In the genomic region with DNA sequence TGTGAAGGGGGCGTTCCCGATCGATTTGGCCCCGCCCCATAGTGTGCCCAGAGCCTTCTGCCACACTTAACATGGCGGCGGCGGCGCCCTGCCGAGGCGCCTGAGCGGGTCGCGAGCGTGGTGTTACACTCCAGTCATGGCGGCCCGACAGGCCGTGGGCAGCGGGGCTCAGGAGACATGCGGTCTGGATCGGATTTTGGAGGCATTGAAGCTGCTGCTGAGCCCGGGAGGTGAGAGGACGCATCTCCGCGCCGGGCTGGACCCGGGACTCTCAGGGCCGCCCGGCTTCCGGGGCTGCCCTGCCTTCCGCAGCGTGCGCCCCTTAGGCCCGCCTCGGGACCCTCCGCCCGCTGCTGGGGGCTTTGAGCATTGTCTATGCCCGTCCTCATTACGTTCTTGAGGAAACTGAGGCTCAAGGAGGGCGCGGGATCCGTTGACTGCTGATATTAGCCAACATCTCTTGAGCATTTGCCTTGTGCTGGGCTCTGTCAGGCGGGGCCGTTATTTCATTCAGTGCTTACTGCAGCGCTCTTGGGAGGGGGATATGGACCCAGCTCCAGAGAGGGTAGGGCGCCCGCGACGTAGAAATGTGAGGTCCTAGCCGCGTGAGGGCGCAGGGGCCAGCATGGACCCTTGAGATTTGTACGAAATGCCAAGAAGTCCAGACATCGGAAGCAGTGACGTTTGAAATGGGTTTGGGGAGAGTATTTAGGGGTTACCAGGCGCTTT, we compare ENCODE assay signal across 8 cellular contexts. TPM values are rescaled to one million over a fixed set of nuclear protein-coding genes. Genes with fewer than 3 reads are reported as not detected.
DNase-seq lines count a peak whose midpoint lies in the region; ATAC-seq and TF ChIP-seq lines count a peak whose summit lies in the region.

Gene TANGO6 (plus strand): TSS at position 50 of the 729 bp plus-strand sequence. CDS start 87 bp downstream, at position 137.

- no peaks in the 10 kb centered on the region for H3K9me3 ChIP-seq in AG04450 (ENCODE audit: control insufficient read depth, insufficient read depth, low read length)

- TF ChIP-seq CTCF in AG04450 (IDR thresholded peaks at IDR 0.05; ENCODE audit: low read depth, low read length), result peak; percentile 49
- TF ChIP-seq CTCF in WTC11 (IDR thresholded peaks at IDR 0.05), result no peak

- no peaks in the 10 kb centered on the region for H3K27me3 ChIP-seq in AG04450 (ENCODE audit: control insufficient read depth, insufficient read depth, low read length)

- DNase-seq in AG04450 (ENCODE audit: low read depth, low spot score) (no peak), NCI-H226 (peak; percentile 60), WTC11 (ENCODE audit: low spot score) (peak; percentile 86), caudate nucleus (lab: John Stamatoyannopoulos, UW) (peak in 60 of 61 donors; percentile 18 to 90 (median 76)), inferior parietal cortex (ENCODE audit: extremely low spot score) (peak; percentile 91)
- peak; percentile 94 for DNase-seq in stimulated activated CD4-positive, alpha-beta T cell treated with anti-CD3 and anti-CD28 coated beads, Interleukin-12 subunit alpha, Interleukin-12 subunit beta, amount 100 ng/mL, for 4 hours

- H3K27ac ChIP-seq in AG04450 (ENCODE audit: low read depth, low read length) (peak within 1 kb of the TSS; percentile 85), caudate nucleus (ENCODE audit: low read depth, low read length) (peak within 1 kb of the TSS; percentile 86)

- H3K9me3 Mint-ChIP-seq in WTC11, result no peaks in the 10 kb centered on the region

- H3K4me3 Mint-ChIP-seq in WTC11, result peak within 1 kb of the TSS; percentile 72

- H3K36me3 Mint-ChIP-seq in WTC11, result no peaks in the 10 kb centered on the region

- POLR2A ChIA-PET in AG04450 (lab: Yijun Ruan, JAX), result interaction anchor here (0.6 to 0.7 kb wide), 3 partner anchors 57 to 280 kb away, joined by 3 to 4 read pairs (median 4); no protein-coding TSS in a partner anchor
- POLR2A ChIA-PET in WTC11 (lab: Charles Lee), result interaction anchor here (0.5 kb wide), 1 partner anchor 108 kb away, joined by 3 read pairs; no protein-coding TSS in a partner anchor

- H3K4me1 Mint-ChIP-seq in WTC11, result peaks cover 11% of the 10 kb centered on the region

- peak within 1 kb of the TSS; percentile 89 for H3K4me3 ChIP-seq in AG04450 (ENCODE audit: low read depth, low read length)

- peak within 1 kb of the TSS; percentile 86; the same call in 1 of the 2 replicates for H3K27ac Mint-ChIP-seq in WTC11

- peak; percentile 61 for ATAC-seq in GM18870 (IDR thresholded peaks at IDR 0.05; ENCODE audit: unreplicated experiment)
- ATAC-seq in HG03139 (IDR thresholded peaks at IDR 0.05; ENCODE audit: unreplicated experiment), result peak; percentile 88
- peak; percentile 94 for ATAC-seq in WTC11

- CTCF ChIA-PET in AG04450 (lab: Charles Lee) (interaction anchor here (0.6 to 5.6 kb wide), 11 partner anchors 9 to 365 kb away, joined by 3 to 182 read pairs (median 4); partner anchors contain the start of gene HAS3), WTC11 (lab: Charles Lee) (interaction anchor here (0.6 to 1.7 kb wide), 13 partner anchors 10 to 580 kb away, joined by 3 to 9 read pairs (median 5); no protein-coding TSS in a partner anchor)

- no peaks in the 10 kb centered on the region for H3K27me3 Mint-ChIP-seq in WTC11 (ENCODE audit: low read depth)

TF ChIP-seq in WTC11, 78 proteins besides CTCF, POLR2A, EP300 and RAD21 (continues in another document):
- TF ChIP-seq MYBL2 (CRISPR knock-in tag; IDR thresholded peaks at IDR 0.05) (peak; percentile 78), GABPB1 (CRISPR knock-in tag; IDR thresholded peaks at IDR 0.05) (peak; percentile 68), TEAD1 (CRISPR knock-in tag; IDR thresholded peaks at IDR 0.05) (peak; percentile 47; the same call in 1 of the 2 replicates), NR3C1 (CRISPR knock-in tag; conservative IDR thresholded peaks at IDR 0.05; ENCODE audit: low read depth) (no peak), NFATC4 (CRISPR knock-in tag; IDR thresholded peaks at IDR 0.05) (no peak), FOXK1 (CRISPR knock-in tag; IDR thresholded peaks at IDR 0.05) (peak; percentile 72), ETV6 (CRISPR knock-in tag; IDR thresholded peaks at IDR 0.05) (peak; percentile 92), SMAD4 (CRISPR knock-in tag; IDR thresholded peaks at IDR 0.05) (no peak), SMAD3 (CRISPR knock-in tag; IDR thresholded peaks at IDR 0.05; ENCODE audit: borderline replicate concordance) (peak; percentile 47; the same call in 1 of the 2 replicates), KAT7 (CRISPR knock-in tag; IDR thresholded peaks at IDR 0.05; ENCODE audit: borderline replicate concordance) (0 out of 2 replicates have a peak, but pooled peaks have one; percentile 46), FOXP1 (CRISPR knock-in tag; IDR thresholded peaks at IDR 0.05; ENCODE audit: borderline replicate concordance) (peak; percentile 77; the same call in 1 of the 2 replicates), JUN (CRISPR knock-in tag; IDR thresholded peaks at IDR 0.05) (no peak), ZBTB43 (CRISPR knock-in tag; IDR thresholded peaks at IDR 0.05) (peak; percentile 86), ATF1 (CRISPR knock-in tag; IDR thresholded peaks at IDR 0.05) (0 out of 2 replicates have a peak, but pooled peaks have one; percentile 52), CREM (CRISPR knock-in tag; IDR thresholded peaks at IDR 0.05) (0 out of 2 replicates have a peak, but pooled peaks have one; percentile 23), MAX (CRISPR knock-in tag; IDR thresholded peaks at IDR 0.05) (peak; percentile 74), ZNF121 (CRISPR knock-in tag; IDR thresholded peaks at IDR 0.05) (no peak), HMGXB4 (CRISPR knock-in tag; IDR thresholded peaks at IDR 0.05) (peak; percentile 90)
- TF ChIP-seq, protein P1, sequence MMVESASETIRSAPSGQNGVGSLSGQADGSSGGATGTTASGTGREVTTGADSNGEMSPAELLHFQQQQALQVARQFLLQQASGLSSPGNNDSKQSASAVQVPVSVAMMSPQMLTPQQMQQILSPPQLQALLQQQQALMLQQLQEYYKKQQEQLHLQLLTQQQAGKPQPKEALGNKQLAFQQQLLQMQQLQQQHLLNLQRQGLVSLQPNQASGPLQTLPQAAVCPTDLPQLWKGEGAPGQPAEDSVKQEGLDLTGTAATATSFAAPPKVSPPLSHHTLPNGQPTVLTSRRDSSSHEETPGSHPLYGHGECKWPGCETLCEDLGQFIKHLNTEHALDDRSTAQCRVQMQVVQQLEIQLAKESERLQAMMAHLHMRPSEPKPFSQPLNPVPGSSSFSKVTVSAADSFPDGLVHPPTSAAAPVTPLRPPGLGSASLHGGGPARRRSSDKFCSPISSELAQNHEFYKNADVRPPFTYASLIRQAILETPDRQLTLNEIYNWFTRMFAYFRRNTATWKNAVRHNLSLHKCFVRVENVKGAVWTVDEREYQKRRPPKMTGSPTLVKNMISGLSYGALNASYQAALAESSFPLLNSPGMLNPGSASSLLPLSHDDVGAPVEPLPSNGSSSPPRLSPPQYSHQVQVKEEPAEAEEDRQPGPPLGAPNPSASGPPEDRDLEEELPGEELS (CRISPR knock-in tag; IDR thresholded peaks at IDR 0.05), result 0 out of 2 replicates have a peak, but pooled peaks have one; percentile 3
- TF ChIP-seq, protein P2, sequence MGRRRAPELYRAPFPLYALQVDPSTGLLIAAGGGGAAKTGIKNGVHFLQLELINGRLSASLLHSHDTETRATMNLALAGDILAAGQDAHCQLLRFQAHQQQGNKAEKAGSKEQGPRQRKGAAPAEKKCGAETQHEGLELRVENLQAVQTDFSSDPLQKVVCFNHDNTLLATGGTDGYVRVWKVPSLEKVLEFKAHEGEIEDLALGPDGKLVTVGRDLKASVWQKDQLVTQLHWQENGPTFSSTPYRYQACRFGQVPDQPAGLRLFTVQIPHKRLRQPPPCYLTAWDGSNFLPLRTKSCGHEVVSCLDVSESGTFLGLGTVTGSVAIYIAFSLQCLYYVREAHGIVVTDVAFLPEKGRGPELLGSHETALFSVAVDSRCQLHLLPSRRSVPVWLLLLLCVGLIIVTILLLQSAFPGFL (CRISPR knock-in tag; IDR thresholded peaks at IDR 0.05; ENCODE audit: borderline replicate concordance), result 0 out of 2 replicates have a peak, but pooled peaks have one; percentile 19

RNA-seq across cellular contexts. Expression of gene TANGO6, which starts in this region (rescaled TPM):
- 11.6 and 16.2 TPM in 2 replicates for polyA plus RNA-seq in AG04450 (2011; rRNA removed)
- 45.0 and 92.2 TPM in 2 replicates for polyA minus RNA-seq in AG04450 (2011; rRNA and poly(A)+ RNA removed)
- 12.0 to 15.6 TPM (median 12.6 TPM) in 3 replicates for total RNA-seq in WTC11 (2021)
